Comparison of ENCODE assay signal across 9 cellular contexts in genomic region chr15:33857726-33858125, GRCh38.
"Had no signal": no experiment of that assay in that cellular context is flagged by ENCODE, and none has a peak within 500 bp of the region (broad histone marks: within the 10 kb centered on the region; RNA-seq: fewer than 3 reads in every experiment).

No MANE protein-coding gene starts in this region.

- DNase-seq: GM23248, GOT3, H7, H9, HCEC 1CT, HFFc6 had no signal

- H3K4me1 ChIP-seq: HAP-1 had no signal

- H3K9me3 ChIP-seq: HAP-1 had no signal

- H3K4me3 ChIP-seq: GM23248, GM23338, HAP-1 had no signal

- H3K27ac Mint-ChIP-seq: GM23338, HFFc6 had no signal

- H3K27ac ChIP-seq: GM23248 had no signal

- H3K36me3 ChIP-seq: HAP-1 had no signal

- ATAC-seq: GM23338, HCT116 had no signal

- H3K4me3 Mint-ChIP-seq: GM23338, H9, HFFc6 had no signal

- H3K9me3 Mint-ChIP-seq: GM23338, H9, HFFc6 had no signal
